8 cellular contexts compared by ENCODE assay signal in genomic region chr5:177457239-177458121, GRCh38. TPM values are rescaled to one million over a fixed set of nuclear protein-coding genes. Genes with fewer than 3 reads are reported as not detected.
DNase-seq lines count a peak whose midpoint lies in the region; ATAC-seq and TF ChIP-seq lines count a peak whose summit lies in the region.

No MANE protein-coding gene starts in this region.

- peak; percentile 81 for DNase-seq in AG09309 (ENCODE audit: low read depth)
- peak; percentile 74 for DNase-seq in NCI-H146 treated with DMSO at 0.1 percent for 48 hours (lab: John Stamatoyannopoulos, UW; ENCODE audit: unreplicated experiment)
- DNase-seq in SW480 (ENCODE audit: low spot score): peak; percentile 99
- peak; percentile 93 for DNase-seq in chondrocyte (ENCODE audit: low spot score)
- peak in 2 of 3 donors; percentile 46 to 72 for DNase-seq in stimulated activated CD4-positive, alpha-beta T cell treated with anti-CD3 and anti-CD28 coated beads, TNF-alpha, amount 100 ng/mL, for 48 hours (ENCODE audit: low read depth in 3 of 3)

- H3K4me1 Mint-ChIP-seq in chondrocyte (ENCODE audit: low read depth): peaks cover 17% of the 10 kb centered on the region

- TF ChIP-seq CTCF in AG09309 (IDR thresholded peaks at IDR 0.05; ENCODE audit: control insufficient read depth, insufficient read depth, low read depth, low read length, missing control alignments) (peak; percentile 66), chondrocyte (IDR thresholded peaks at IDR 0.05) (peak; percentile 72)

- H3K27me3 Mint-ChIP-seq in chondrocyte (ENCODE audit: low read depth): no peaks in the 10 kb centered on the region

- no peaks in the 10 kb centered on the region for H3K27me3 ChIP-seq in layer of hippocampus (ENCODE audit: control insufficient read depth, insufficient read depth, low read length)

- no peak overlapping the region for H3K4me3 ChIP-seq in AG09309 (ENCODE audit: control insufficient read depth, low read depth, low read length)

- ATAC-seq in GM18499 (IDR thresholded peaks at IDR 0.05; ENCODE audit: insufficient read depth, unreplicated experiment): peak; percentile 53
- peak; percentile 42 for ATAC-seq in HG02981 (IDR thresholded peaks at IDR 0.05; ENCODE audit: unreplicated experiment)

- H3K27ac ChIP-seq in layer of hippocampus (ENCODE audit: low read depth, low read length): peak overlapping the region; percentile 30

- peak overlapping the region; percentile 74 for H3K27ac Mint-ChIP-seq in chondrocyte (ENCODE audit: unreplicated experiment)

- H3K4me3 Mint-ChIP-seq in chondrocyte (ENCODE audit: unreplicated experiment): no peak overlapping the region

- H3K9me3 Mint-ChIP-seq in chondrocyte (ENCODE audit: low read depth): no peaks in the 10 kb centered on the region

- peaks cover 10% of the 10 kb centered on the region for H3K36me3 Mint-ChIP-seq in chondrocyte (ENCODE audit: low read depth)

RNA-seq across cellular contexts. Expression of gene PRR7, which starts 10.9 kb away (rescaled TPM):
- 4.8 to 5.5 TPM (median 5.3 TPM) in 3 replicates for total RNA-seq in chondrocyte

RNA-seq across cellular contexts. Expression of gene DBN1, which starts 16.0 kb away (rescaled TPM):
- total RNA-seq in chondrocyte: 207 to 277 TPM (median 274 TPM) in 3 replicates

RNA-seq across cellular contexts. Expression of gene GRK6, which starts 31.0 kb away (rescaled TPM):
- total RNA-seq in chondrocyte: 19.9 to 26.3 TPM (median 23.8 TPM) in 3 replicates

RNA-seq across cellular contexts. Expression of gene PDLIM7, which starts 39.9 kb away (rescaled TPM):
- 563 to 633 TPM (median 613 TPM) in 3 replicates for total RNA-seq in chondrocyte

RNA-seq across cellular contexts. Expression of gene F12, which starts 48.1 kb away (rescaled TPM):
- 0.99 to 2.1 TPM (median 1.8 TPM) in 3 replicates for total RNA-seq in chondrocyte
